In genomic region chr1:201455098-201455497, GRCh38 we compare ENCODE assay signal across 3 cellular contexts.
TF ChIP-seq lines count a peak whose summit lies in the region.

No MANE protein-coding gene starts in this region.

TF ChIP-seq in IMR-90, 13 proteins besides CTCF, POLR2A, EP300 and RAD21:
- TF ChIP-seq USF2 (IDR thresholded peaks at IDR 0.05; ENCODE audit: low read depth, low read length) (no peak), BHLHE40 (IDR thresholded peaks at IDR 0.05; ENCODE audit: low read depth, low read length) (no peak), CEBPB (IDR thresholded peaks at IDR 0.05; ENCODE audit: low read depth, low read length) (no peak), SMC3 (IDR thresholded peaks at IDR 0.05; ENCODE audit: low read depth, low read length) (no peak), MXI1 (IDR thresholded peaks at IDR 0.05; ENCODE audit: borderline replicate concordance, low read depth, low read length) (no peak), FOS (IDR thresholded peaks at IDR 0.05; ENCODE audit: low read depth, low read length) (no peak), RFX5 (IDR thresholded peaks at IDR 0.05; ENCODE audit: low read depth, low read length) (no peak)

TF ChIP-seq in H1, 55 proteins besides CTCF, POLR2A, EP300 and RAD21:
- TF ChIP-seq TEAD4 (IDR thresholded peaks at IDR 0.05; ENCODE audit: low read depth, low read length) (no peak), CEBPB (IDR thresholded peaks at IDR 0.05; ENCODE audit: low read depth, low read length) (no peak), BCL11A (IDR thresholded peaks at IDR 0.05; ENCODE audit: low read depth in 2 of 2, low read length in 2 of 2) (no peak)

TF ChIP-seq in WTC11, 78 proteins besides CTCF, POLR2A, EP300 and RAD21:
- TF ChIP-seq E2F1 (CRISPR knock-in tag; IDR thresholded peaks at IDR 0.05) (no peak), ETV6 (CRISPR knock-in tag; IDR thresholded peaks at IDR 0.05) (no peak), AFF4 (CRISPR knock-in tag; IDR thresholded peaks at IDR 0.05; ENCODE audit: borderline replicate concordance) (no peak), TP53 (CRISPR knock-in tag; IDR thresholded peaks at IDR 0.05) (no peak), JAZF1 (CRISPR knock-in tag; IDR thresholded peaks at IDR 0.05) (no peak), EMX1 (CRISPR knock-in tag; IDR thresholded peaks at IDR 0.05) (no peak), PREB (CRISPR knock-in tag; IDR thresholded peaks at IDR 0.05; ENCODE audit: borderline replicate concordance) (no peak), ERG (CRISPR knock-in tag; IDR thresholded peaks at IDR 0.05) (no peak), MAX (CRISPR knock-in tag; IDR thresholded peaks at IDR 0.05) (no peak), AR (CRISPR knock-in tag; IDR thresholded peaks at IDR 0.05) (no peak), ZNF121 (CRISPR knock-in tag; IDR thresholded peaks at IDR 0.05) (no peak), ZNF138 (CRISPR knock-in tag; conservative IDR thresholded peaks at IDR 0.05) (no peak), ZNF532 (CRISPR knock-in tag; IDR thresholded peaks at IDR 0.05; ENCODE audit: borderline replicate concordance) (no peak), RORB (CRISPR knock-in tag; IDR thresholded peaks at IDR 0.05) (no peak), RELA (CRISPR knock-in tag; IDR thresholded peaks at IDR 0.05; ENCODE audit: borderline replicate concordance) (no peak), NFATC4 (CRISPR knock-in tag; IDR thresholded peaks at IDR 0.05) (no peak)
